Comparison of ENCODE assay signal across 11 cellular contexts in the genomic region with DNA sequence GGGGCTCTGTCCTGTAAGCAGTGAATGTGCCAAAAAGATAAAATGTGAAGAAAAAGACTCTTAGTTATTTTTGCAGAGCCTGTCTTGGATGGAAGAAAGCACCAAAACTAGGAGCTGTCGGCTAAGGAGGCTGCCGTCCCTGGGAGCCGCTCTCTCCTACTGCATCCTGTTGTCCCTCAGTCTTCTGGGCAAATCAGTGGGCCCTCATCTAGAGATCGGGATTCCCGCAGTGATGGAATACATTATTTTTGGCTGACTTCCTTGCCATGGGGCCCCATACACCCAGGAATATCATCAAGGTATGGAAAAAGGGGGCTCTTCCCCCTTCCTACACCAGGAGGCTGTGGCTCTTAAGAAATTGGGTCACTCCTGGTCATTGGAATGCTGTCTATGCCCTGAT. TPM values are rescaled to one million over a fixed set of nuclear protein-coding genes. Genes with fewer than 3 reads are reported as not detected.
"Had no signal": no experiment of that assay in that cellular context is flagged by ENCODE, and none has a peak within 500 bp of the region (broad histone marks: within the 10 kb centered on the region; RNA-seq: fewer than 3 reads in every experiment).

No MANE protein-coding gene starts in this region.

- H3K9ac ChIP-seq: GM23248 had no signal

- H3K36me3 ChIP-seq: HAP-1 had no signal

- H3K27ac ChIP-seq: GM23248, HL-60 had no signal

- DNase-seq: GM23248, GOT3, H7, HFFc6, IMR-90, KG1 had no signal

- H3K27ac Mint-ChIP-seq: HFFc6 had no signal

- H3K4me3 Mint-ChIP-seq: HFFc6 had no signal

- H3K4me1 ChIP-seq: HAP-1 had no signal

- H3K9me3 ChIP-seq: HAP-1 had no signal

- H3K4me3 ChIP-seq: GM23248, HAP-1, K562 had no signal

RNA-seq across cellular contexts. Expression of a gene that starts 3.2 kb away (rescaled TPM):
- total RNA-seq: GM23248, H4, H7, HFFc6, HT1080, IMR-90, K562 had no signal

RNA-seq across cellular contexts. Expression of a gene that starts 37.0 kb away (rescaled TPM):
- total RNA-seq: GM23248, H4, HFFc6, HT1080, IMR-90, K562 had no signal
